In the genomic region with DNA sequence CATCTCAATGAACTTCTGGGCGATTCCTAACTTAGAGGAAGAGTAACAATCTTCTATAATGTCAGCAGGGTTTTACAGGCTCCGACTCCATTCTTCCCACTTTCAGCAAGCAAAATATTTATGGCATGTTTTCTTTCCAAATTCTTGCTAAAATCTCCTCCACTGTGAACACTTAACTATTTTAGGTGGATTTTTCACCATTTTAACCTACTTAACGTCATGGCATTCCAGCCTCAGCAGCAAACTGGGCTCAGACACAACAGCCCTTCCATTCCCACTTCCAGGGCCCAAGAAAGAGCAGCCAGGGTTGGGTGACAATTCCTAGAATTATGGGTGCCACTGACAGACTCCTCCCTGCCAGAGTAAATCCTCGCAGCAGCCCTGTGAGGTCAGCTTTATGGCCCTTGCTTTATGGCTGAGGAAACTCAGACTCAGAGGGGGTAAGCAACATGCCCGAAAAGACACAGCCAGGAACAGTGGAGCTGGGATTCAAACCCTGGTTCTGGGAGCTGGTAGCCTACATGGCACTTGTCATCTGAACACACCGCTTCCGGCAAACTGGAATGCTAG, we compare ENCODE assay signal across 16 cellular contexts.
DNase-seq lines count a peak whose midpoint lies in the region; ATAC-seq, FAIRE-seq and TF ChIP-seq lines count a peak whose summit lies in the region.
"Had no signal": no experiment of that assay in that cellular context is flagged by ENCODE, and none has a peak within 500 bp of the region (broad histone marks: within the 10 kb centered on the region; RNA-seq: fewer than 3 reads in every experiment).

No MANE protein-coding gene starts in this region.

- H3K27ac Mint-ChIP-seq in activated naive CD8-positive, alpha-beta T cell treated with anti-CD3 and anti-CD28 coated beads, Interleukin-2, amount 50 U/mL, for 24 hours: peak overlapping the region; percentile 63
- H3K27ac Mint-ChIP-seq: activated naive CD8-positive, alpha-beta T cell treated with anti-CD3 and anti-CD28 coated beads, Interleukin-2, amount 10 ng/mL, durations not matched to agents 7 days and 5 days had no signal

- no peaks in the 10 kb centered on the region for H3K9me3 Mint-ChIP-seq in activated naive CD8-positive, alpha-beta T cell treated with anti-CD3 and anti-CD28 coated beads, Interleukin-2, amount 50 U/mL, for 24 hours
- H3K9me3 Mint-ChIP-seq: activated naive CD8-positive, alpha-beta T cell treated with anti-CD3 and anti-CD28 coated beads, Interleukin-2, amount 10 ng/mL, durations not matched to agents 7 days and 5 days had no signal

- peaks cover 75% of the 10 kb centered on the region for H3K4me1 Mint-ChIP-seq in activated naive CD8-positive, alpha-beta T cell treated with anti-CD3 and anti-CD28 coated beads, Interleukin-2, amount 50 U/mL, for 24 hours

- POLR2A ChIA-PET in HCT116 (lab: Charles Lee): no interaction called here

- H3K36me3 Mint-ChIP-seq in activated naive CD8-positive, alpha-beta T cell treated with anti-CD3 and anti-CD28 coated beads, Interleukin-2, amount 50 U/mL, for 24 hours (ENCODE audit: low read depth): peaks cover 23% of the 10 kb centered on the region

- H3K9me3 ChIP-seq in HCT116 (ENCODE audit: control insufficient read depth in 1 of 2, insufficient read depth in 1 of 2, low read depth in 1 of 2, low read length in 2 of 2): no peaks in the 10 kb centered on the region
- H3K9me3 ChIP-seq: esophagus squamous epithelium, left lung had no signal

- TF ChIP-seq RAD21 in HCT116 (IDR thresholded peaks at IDR 0.05; ENCODE audit: low read depth): no peak

- ATAC-seq in HCT116 (no peak), HG03280 (IDR thresholded peaks at IDR 0.05; ENCODE audit: unreplicated experiment) (no peak)
- ATAC-seq in activated naive CD8-positive, alpha-beta T cell treated with anti-CD3 and anti-CD28 coated beads, Interleukin-2, amount 50 U/mL, for 24 hours: no peak
- ATAC-seq: left lung, sciatic nerve had no signal

- no peaks in the 10 kb centered on the region for H3K9me2 ChIP-seq in HCT116 (ENCODE audit: insufficient read depth)

- H3K27me3 Mint-ChIP-seq in activated naive CD8-positive, alpha-beta T cell treated with anti-CD3 and anti-CD28 coated beads, Interleukin-2, amount 50 U/mL, for 24 hours: no peaks in the 10 kb centered on the region
- H3K27me3 Mint-ChIP-seq: activated naive CD8-positive, alpha-beta T cell treated with anti-CD3 and anti-CD28 coated beads, Interleukin-2, amount 10 ng/mL, durations not matched to agents 7 days and 5 days had no signal

- H3K79me2 ChIP-seq in HCT116 (ENCODE audit: insufficient read depth, low read length): no peaks in the 10 kb centered on the region

- FAIRE-seq in GM12891 (lab: Jason Lieb, UNC): no peak

- no peak overlapping the region for H3K9ac ChIP-seq in HCT116 (ENCODE audit: low read length)

- H3K36me3 ChIP-seq in HCT116 (ENCODE audit: control insufficient read depth in 1 of 2, insufficient read depth in 2 of 2, low read length in 2 of 2): no peaks in the 10 kb centered on the region
- H3K36me3 ChIP-seq: esophagus squamous epithelium, left lung had no signal

- TF ChIP-seq POLR2A in HCT116 (IDR thresholded peaks at IDR 0.05; ENCODE audit: borderline replicate concordance, extremely low read depth, insufficient read depth, insufficient read length) (no peak), GM12891 (IDR thresholded peaks at IDR 0.05; ENCODE audit: low read depth, low read length) (no peak)

- no peak overlapping the region for H3K27ac ChIP-seq in HCT116 (ENCODE audit: low read depth, low read length)
- H3K27ac ChIP-seq: esophagus squamous epithelium, left lung, VCaP had no signal

- H2AFZ ChIP-seq in HCT116 (ENCODE audit: low read depth, low read length, poor library complexity, severe bottlenecking): no peak overlapping the region

- CTCF ChIA-PET in HCT116 (lab: Charles Lee): no interaction called here

- H3K4me1 ChIP-seq in HCT116 (ENCODE audit: control insufficient read depth in 1 of 2, insufficient read depth in 2 of 2, low read length in 2 of 2): peaks cover 11 to 42% of the 10 kb centered on the region in 2 experiments

- no peak for TF ChIP-seq CTCF in HCT116 (IDR thresholded peaks at IDR 0.05 in 2 of 3, conservative IDR thresholded peaks at IDR 0.05 in 1 of 3; ENCODE audit: borderline replicate concordance in 1 of 3, insufficient read depth in 1 of 3, low read depth in 2 of 3, low read length in 2 of 3)

- RAD21 ChIA-PET in HCT116 (lab: Charles Lee; ENCODE audit: low non-redundant PET in 1 of 2, low total read pairs in 2 of 2, uncharacterized antibody in 2 of 2, unreplicated experiment in 2 of 2): no interaction called here

- intact Hi-C loops in HCT116 (cut with micrococcal nuclease): no loop called here

- BruUV-seq in HCT116 (replicated peaks; lab: Mats Ljungman, UMichigan): no TSS peak

- H4K20me1 ChIP-seq in HCT116 (ENCODE audit: insufficient read depth): no peaks in the 10 kb centered on the region

- peak; percentile 5 for DNase-seq in A172 (ENCODE audit: low spot score)
- DNase-seq in HCT116 (ENCODE audit: low read depth, low spot score): no peak
- no peak for DNase-seq in activated naive CD8-positive, alpha-beta T cell treated with anti-CD3 and anti-CD28 coated beads, Interleukin-2, amount 50 U/mL, for 24 hours
- DNase-seq in iris pigment epithelial cell (ENCODE audit: low read depth): peak; percentile 5
- DNase-seq in mesenteric fat pad (ENCODE audit: low spot score): no peak
- no peak for DNase-seq in GM12891 (ENCODE audit: insufficient read length, low spot score)
- no peak for DNase-seq in islet precursor cell
- DNase-seq: activated naive CD8-positive, alpha-beta T cell treated with anti-CD3 and anti-CD28 coated beads, Interleukin-2, amount 10 ng/mL, durations not matched to agents 7 days and 5 days; DMS153; esophagus squamous epithelium; H7; left lung; stimulated activated naive CD4-positive, alpha-beta T cell had no signal

- H3K4me3 Mint-ChIP-seq in activated naive CD8-positive, alpha-beta T cell treated with anti-CD3 and anti-CD28 coated beads, Interleukin-2, amount 50 U/mL, for 24 hours: no peak overlapping the region
- H3K4me3 Mint-ChIP-seq: activated naive CD8-positive, alpha-beta T cell treated with anti-CD3 and anti-CD28 coated beads, Interleukin-2, amount 10 ng/mL, durations not matched to agents 7 days and 5 days had no signal

- peak overlapping the region; percentile 36; the same call in 1 of the 2 replicates for H3K4me2 ChIP-seq in HCT116 (ENCODE audit: low read length)

- no peak overlapping the region for H3K4me3 ChIP-seq in HCT116 (replicated peaks in 1 of 2; ENCODE audit: low read depth in 1 of 2, low read length in 2 of 2)
- H3K4me3 ChIP-seq: esophagus squamous epithelium, left lung had no signal

- no peaks in the 10 kb centered on the region for H3K27me3 ChIP-seq in HCT116 (ENCODE audit: insufficient read depth, low read length)
- H3K27me3 ChIP-seq: esophagus squamous epithelium had no signal

TF ChIP-seq in HCT116, 20 proteins besides CTCF, POLR2A, EP300 and RAD21 (continues in another document):
- no peak for TF ChIP-seq SIN3A (IDR thresholded peaks at IDR 0.05; ENCODE audit: low read depth)
- TF ChIP-seq EZH2phosphoT487 (IDR thresholded peaks at IDR 0.05; ENCODE audit: borderline replicate concordance): no peak
- no peak for TF ChIP-seq ELF1 (IDR thresholded peaks at IDR 0.05; ENCODE audit: borderline replicate concordance, low read depth)
- TF ChIP-seq YY1 (IDR thresholded peaks at IDR 0.05; ENCODE audit: extremely low read depth, insufficient replicate concordance, low read depth, low read length): no peak
- TF ChIP-seq FOSL1 (IDR thresholded peaks at IDR 0.05; ENCODE audit: low read depth): no peak

TF ChIP-seq in GM12891, 5 proteins besides CTCF, POLR2A, EP300 and RAD21:
- TF ChIP-seq SPI1 (IDR thresholded peaks at IDR 0.05; ENCODE audit: low read depth, low read length) (no peak), POLR2AphosphoS5 (IDR thresholded peaks at IDR 0.05; ENCODE audit: low read depth, low read length) (no peak), PAX5 (IDR thresholded peaks at IDR 0.05; ENCODE audit: insufficient read depth, low read length, severe bottlenecking) (no peak), POU2F2 (IDR thresholded peaks at IDR 0.05; ENCODE audit: low read depth, low read length) (no peak), TAF1 (IDR thresholded peaks at IDR 0.05; ENCODE audit: low read depth, low read length) (no peak)

Comparison
In these comparisons a context has a peak if more than half of its experiments do, and no peak if none do; other contexts are left out.
1. DNase-seq: peak in A172 (single experiment) and iris pigment epithelial cell (single experiment); none in HCT116 (single experiment), activated naive CD8-positive, alpha-beta T cell treated with anti-CD3 and anti-CD28 coated beads, Interleukin-2, amount 50 U/mL, for 24 hours (single experiment), mesenteric fat pad (single experiment), GM12891 (single experiment) and islet precursor cell (single experiment).